Comparison of ENCODE assay signal across 14 cellular contexts in the genomic region with DNA sequence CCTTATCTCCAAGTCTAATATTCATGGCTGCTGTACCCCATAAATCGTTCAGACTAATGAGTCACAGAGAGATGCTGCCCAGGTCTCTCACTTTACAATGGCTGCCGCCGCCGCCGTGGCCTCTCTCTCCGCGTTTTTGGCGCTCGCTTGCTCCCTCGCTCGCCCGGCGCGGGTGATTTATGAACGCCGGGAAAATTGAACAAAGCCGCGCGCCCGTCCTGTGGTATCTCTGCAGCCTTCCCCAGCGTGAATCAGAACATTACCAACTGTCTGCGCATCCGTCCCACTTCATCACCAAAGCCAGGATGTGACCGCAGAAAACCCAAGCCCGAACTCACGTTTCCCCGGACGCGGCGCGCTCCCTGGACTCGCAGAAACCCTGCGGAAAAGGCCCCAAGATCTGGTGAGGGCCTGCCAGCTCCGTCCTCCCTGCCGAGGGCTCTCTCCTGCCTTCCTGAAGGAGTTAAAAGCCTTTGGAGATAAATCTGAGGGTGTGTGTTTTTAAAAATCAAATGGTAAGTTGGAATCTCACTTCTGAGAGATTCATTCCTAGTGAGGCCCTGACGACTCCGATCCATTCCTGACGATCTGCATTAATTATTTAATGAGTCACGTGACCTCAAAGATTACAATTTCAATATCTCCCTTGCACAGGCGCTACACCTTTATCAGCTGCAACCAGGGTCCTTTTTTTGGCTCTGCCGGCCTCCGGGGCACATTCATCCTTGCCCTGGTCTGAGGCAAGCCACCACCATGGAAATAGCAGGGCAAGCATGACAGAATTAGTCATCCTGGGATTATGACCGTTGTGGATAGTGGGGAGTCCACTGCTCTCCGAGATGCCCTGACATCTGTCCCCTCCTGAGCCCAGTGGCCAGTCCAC. TPM values are rescaled to one million over a fixed set of nuclear protein-coding genes. Genes with fewer than 3 reads are reported as not detected.
DNase-seq lines count a peak whose midpoint lies in the region; ATAC-seq, FAIRE-seq and TF ChIP-seq lines count a peak whose summit lies in the region.
"Had no signal": no experiment of that assay in that cellular context is flagged by ENCODE, and none has a peak within 500 bp of the region (broad histone marks: within the 10 kb centered on the region; RNA-seq: fewer than 3 reads in every experiment).

No MANE protein-coding gene starts in this region.

- POLR2A ChIA-PET in SK-N-SH (lab: Yijun Ruan, JAX) = no interaction called here
- POLR2A ChIA-PET in endothelial cell of umbilical vein (lab: Charles Lee) = interaction anchor here (0.5 to 0.8 kb wide), 2 partner anchors 55 to 932 kb away, joined by 3 to 6 read pairs; no protein-coding TSS in a partner anchor

- H3K9me2 ChIP-seq in SK-N-SH = no peaks in the 10 kb centered on the region

- H3K4me1 Mint-ChIP-seq in mesothelial cell of epicardium = peaks cover 100% of the 10 kb centered on the region
- no peaks in the 10 kb centered on the region for H3K4me1 Mint-ChIP-seq in activated CD4-positive, alpha-beta T cell treated with anti-CD3 and anti-CD28 coated beads, Interleukin-2, amount 10 ng/mL, durations not matched to agents 24 days and 14 days

- H3K27ac Mint-ChIP-seq in mesothelial cell of epicardium = peak overlapping the region; percentile 100
- H3K27ac Mint-ChIP-seq in activated CD4-positive, alpha-beta T cell treated with anti-CD3 and anti-CD28 coated beads, Interleukin-2, amount 10 ng/mL, durations not matched to agents 24 days and 14 days = no peak overlapping the region

- H3K9me3 Mint-ChIP-seq in mesothelial cell of epicardium = no peaks in the 10 kb centered on the region
- no peaks in the 10 kb centered on the region for H3K9me3 Mint-ChIP-seq in activated CD4-positive, alpha-beta T cell treated with anti-CD3 and anti-CD28 coated beads, Interleukin-2, amount 10 ng/mL, durations not matched to agents 24 days and 14 days

- no peaks in the 10 kb centered on the region for H3K9me3 ChIP-seq in SK-N-SH
- no peaks in the 10 kb centered on the region for H3K9me3 ChIP-seq in endothelial cell of umbilical vein (replicated peaks; ENCODE audit: control insufficient read depth, insufficient read depth, low read length)
- no peaks in the 10 kb centered on the region for H3K9me3 ChIP-seq in upper lobe of left lung
- H3K9me3 ChIP-seq: pancreas, SJCRH30 had no signal

- FAIRE-seq in endothelial cell of umbilical vein (lab: Jason Lieb, UNC) = peak; percentile 91
- no peak for FAIRE-seq in urothelium cell line (lab: Jason Lieb, UNC)
- FAIRE-seq: pancreas had no signal

- peak overlapping the region; percentile 88 for H3K4me3 Mint-ChIP-seq in mesothelial cell of epicardium
- no peak overlapping the region for H3K4me3 Mint-ChIP-seq in activated CD4-positive, alpha-beta T cell treated with anti-CD3 and anti-CD28 coated beads, Interleukin-2, amount 10 ng/mL, durations not matched to agents 24 days and 14 days

- H3K27me3 Mint-ChIP-seq in mesothelial cell of epicardium (ENCODE audit: low read depth) = no peaks in the 10 kb centered on the region
- H3K27me3 Mint-ChIP-seq in activated CD4-positive, alpha-beta T cell treated with anti-CD3 and anti-CD28 coated beads, Interleukin-2, amount 10 ng/mL, durations not matched to agents 24 days and 14 days = peaks cover 34% of the 10 kb centered on the region

- no peak for TF ChIP-seq RAD21 in SK-N-SH (IDR thresholded peaks at IDR 0.05; ENCODE audit: low read length)

- H3K36me3 ChIP-seq in SK-N-SH (replicated peaks in 1 of 2; ENCODE audit: control insufficient read depth in 1 of 2, insufficient read depth in 2 of 2, low read length in 1 of 2) (no peaks in the 10 kb centered on the region), endothelial cell of umbilical vein (ENCODE audit: control insufficient read depth in 2 of 2, extremely low read depth in 1 of 2, insufficient read depth in 2 of 2, low read length in 2 of 2) (peaks cover 0 to 11% of the 10 kb centered on the region in 2 experiments), upper lobe of left lung (no peaks in the 10 kb centered on the region)
- H3K36me3 ChIP-seq: pancreas, SJCRH30 had no signal

- peaks cover 94% of the 10 kb centered on the region for H3K27me3 ChIP-seq in SK-N-SH (ENCODE audit: insufficient read depth)
- H3K27me3 ChIP-seq in endothelial cell of umbilical vein (ENCODE audit: control insufficient read depth in 2 of 2, insufficient read depth in 2 of 2, low read length in 2 of 2) = no peaks in the 10 kb centered on the region
- no peaks in the 10 kb centered on the region for H3K27me3 ChIP-seq in upper lobe of left lung
- H3K27me3 ChIP-seq: SJCRH30 had no signal

- H3K4me3 ChIP-seq in SK-N-SH (ENCODE audit: low read depth in 2 of 2, low read length in 1 of 2) (no peak overlapping the region), endothelial cell of umbilical vein (replicated peaks in 1 of 3; ENCODE audit: insufficient read depth in 1 of 3, low read depth in 1 of 3, low read length in 3 of 3) (peak overlapping the region in 1 of 3 experiments; percentile 36), upper lobe of left lung (peak overlapping the region in 3 of 4 donors; percentile 18 to 41 (median 41))
- H3K4me3 ChIP-seq: GM23248, pancreas, SJCRH30 had no signal

- no TSS peak for BruUV-seq in endothelial cell of umbilical vein (replicated peaks; lab: Mats Ljungman, UMichigan)

- H4K20me1 ChIP-seq in SK-N-SH (ENCODE audit: insufficient read depth) (no peaks in the 10 kb centered on the region), endothelial cell of umbilical vein (replicated peaks; ENCODE audit: control insufficient read depth, extremely low read depth, insufficient read depth, low read length) (no peaks in the 10 kb centered on the region)

- H3K9ac ChIP-seq in SK-N-SH (no peak overlapping the region), endothelial cell of umbilical vein (replicated peaks; ENCODE audit: extremely low read depth, insufficient read depth, low read length) (peak overlapping the region; percentile 81)
- H3K9ac ChIP-seq: GM23248 had no signal

- H3K27ac ChIP-seq in SK-N-SH (ENCODE audit: low read depth in 2 of 2, low read length in 1 of 2) = no peak overlapping the region
- H3K27ac ChIP-seq in endothelial cell of umbilical vein (ENCODE audit: insufficient read depth, low read depth, low read length) = peak overlapping the region; percentile 96
- H3K27ac ChIP-seq in upper lobe of left lung = peak overlapping the region; percentile 84 to 97 (median 90)
- H3K27ac ChIP-seq: GM23248, pancreas had no signal

- H3K79me2 ChIP-seq in SK-N-SH (ENCODE audit: insufficient read depth) = no peaks in the 10 kb centered on the region
- H3K79me2 ChIP-seq in endothelial cell of umbilical vein (ENCODE audit: control insufficient read depth, insufficient read depth, low read length) = peaks cover 68% of the 10 kb centered on the region

- WGBS in SK-N-SH (ENCODE audit: low lambda C conversion rate) = 15% methylated on average over 44 of the region's 44 CpGs
- 43 to 56% methylated on average over 39 to 44 of the region's 44 CpGs for WGBS in upper lobe of left lung, 2 donors

- TF ChIP-seq CTCF in SK-N-SH (IDR thresholded peaks at IDR 0.05) (no peak), endothelial cell of umbilical vein (IDR thresholded peaks at IDR 0.05; ENCODE audit: extremely low read depth in 1 of 2, insufficient read depth in 1 of 2, low read depth in 1 of 2, low read length in 2 of 2) (no peak), mesothelial cell of epicardium (IDR thresholded peaks at IDR 0.05; ENCODE audit: unreplicated experiment) (no peak), upper lobe of left lung (IDR thresholded peaks at IDR 0.05) (no peak)

- ATAC-seq in SK-N-SH treated with all-trans-retinoic acid at 6 μM for 48 hours (no peak; the same call in 2 of the 3 replicates), upper lobe of left lung (ENCODE audit: low FRiP score in 2 of 2) (peak; percentile 48 to 91)

- CTCF ChIA-PET in SK-N-SH (lab: Yijun Ruan, JAX) (interaction anchor here (0.5 to 1.5 kb wide), 2 partner anchors 14 to 88 kb away, joined by 4 read pairs; no protein-coding TSS in a partner anchor), endothelial cell of umbilical vein (lab: Charles Lee) (interaction anchor here (0.9 to 1.4 kb wide), 2 partner anchors 9 to 27 kb away, joined by 3 read pairs; no protein-coding TSS in a partner anchor)

- intact Hi-C loops in endothelial cell of umbilical vein (cut with micrococcal nuclease) = loop anchor here (1.0 kb wide), 1 partner anchor 9 kb away; no protein-coding TSS in a partner anchor
- intact Hi-C loops in activated CD4-positive, alpha-beta T cell treated with anti-CD3 and anti-CD28 coated beads, Interleukin-2, amount 10 ng/mL, durations not matched to agents 24 days and 14 days (cut with micrococcal nuclease) = no loop called here

- TF ChIP-seq EP300 in SK-N-SH (IDR thresholded peaks at IDR 0.05; ENCODE audit: borderline replicate concordance in 1 of 2, low read depth in 1 of 2, low read length in 1 of 2) (no peak), upper lobe of left lung (IDR thresholded peaks at IDR 0.05) (no peak)

- DNase-seq in SK-N-SH (no peak), endothelial cell of umbilical vein (ENCODE audit: low read depth, low spot score) (peak; percentile 58), mesothelial cell of epicardium (ENCODE audit: low spot score in 2 of 2, unreplicated experiment in 2 of 2) (peak in 1 of 2 experiments; percentile 83), upper lobe of left lung (peak in 1 of 2 donors; percentile 89), urothelium cell line (ENCODE audit: low spot score) (no peak)
- DNase-seq in stimulated activated CD4-positive, alpha-beta T cell treated with anti-CD3 and anti-CD28 coated beads, Interleukin-4, amount 100 ng/mL, for 24 hours = no peak
- DNase-seq in activated CD4-positive, alpha-beta T cell treated with anti-CD3 and anti-CD28 coated beads, Interleukin-2, amount 10 ng/mL, durations not matched to agents 24 days and 14 days = no peak
- DNase-seq: 8988T; activated gamma-delta T cell; effector memory CD4-positive, alpha-beta T cell; GM23248; pancreas; SJCRH30 had no signal

- H3K36me3 Mint-ChIP-seq in mesothelial cell of epicardium = peaks cover 36% of the 10 kb centered on the region
- peaks cover under 1% of the 10 kb centered on the region for H3K36me3 Mint-ChIP-seq in activated CD4-positive, alpha-beta T cell treated with anti-CD3 and anti-CD28 coated beads, Interleukin-2, amount 10 ng/mL, durations not matched to agents 24 days and 14 days (ENCODE audit: low read depth)

- H3K9me1 ChIP-seq in endothelial cell of umbilical vein (replicated peaks; ENCODE audit: control insufficient read depth, extremely low read depth, insufficient read depth, low read length) = no peaks in the 10 kb centered on the region

- dilution Hi-C loops in endothelial cell of umbilical vein (cut with MboI; ENCODE audit: extremely low pct_ligation_motif_present, low sequenced_read_pairs) = no loop called here

- H3K4me1 ChIP-seq in SK-N-SH (ENCODE audit: control insufficient read depth in 1 of 2, insufficient read depth in 2 of 2, low read depth in 1 of 2, low read length in 1 of 2) = no peaks in the 10 kb centered on the region
- peaks cover 75% of the 10 kb centered on the region for H3K4me1 ChIP-seq in endothelial cell of umbilical vein (ENCODE audit: control insufficient read depth, extremely low read depth, insufficient read depth, low read length)
- H3K4me1 ChIP-seq in upper lobe of left lung = peaks cover 19 to 37% (median 20%) of the 10 kb centered on the region in 4 donors

- no peaks in the 10 kb centered on the region for H3F3A ChIP-seq in SK-N-SH (replicated peaks; ENCODE audit: insufficient read depth)

- H2AFZ ChIP-seq in SK-N-SH (ENCODE audit: low read depth) = no peak overlapping the region
- no peak overlapping the region for H2AFZ ChIP-seq in endothelial cell of umbilical vein (ENCODE audit: low read depth, low read length)
- H2AFZ ChIP-seq: GM23248 had no signal

- H3K4me2 ChIP-seq in SK-N-SH (no peak overlapping the region), endothelial cell of umbilical vein (ENCODE audit: insufficient read depth, low read length) (peak overlapping the region; percentile 92)

- no peak for TF ChIP-seq POLR2A in endothelial cell of umbilical vein (IDR thresholded peaks at IDR 0.05; ENCODE audit: low read depth, low read length)
- TF ChIP-seq POLR2A in upper lobe of left lung (IDR thresholded peaks at IDR 0.05) = peak in 1 of 4 donors; percentile 9

RNA-seq across cellular contexts. Expression of a gene that starts 6.2 kb away (rescaled TPM):
- not detected in 2 replicates for polyA plus RNA-seq in SK-N-SH (2012; rRNA removed)
- polyA plus RNA-seq in SK-N-SH (2012; cell fraction: cytosol; rRNA removed) = not detected in 2 replicates
- polyA plus RNA-seq in SK-N-SH (2012; cell fraction: nucleus; rRNA removed) = not detected in 2 replicates
- 7.5 and 8.1 TPM in 2 replicates for total RNA-seq in endothelial cell of umbilical vein
- polyA plus RNA-seq in endothelial cell of umbilical vein = 4.9 and 5.8 TPM in 2 replicates
- polyA plus RNA-seq in endothelial cell of umbilical vein (2011; cell fraction: cytosol; rRNA removed) = 5.1 and 5.7 TPM in 2 replicates
- 16.7 and 22.7 TPM in 2 replicates for polyA plus RNA-seq in endothelial cell of umbilical vein (2011; cell fraction: nucleus; rRNA removed)
- 10.9 and 15.8 TPM in 2 replicates for polyA plus RNA-seq in endothelial cell of umbilical vein (2012)
- 2.7 TPM in 2 replicates for polyA minus RNA-seq in endothelial cell of umbilical vein
- polyA minus RNA-seq in endothelial cell of umbilical vein (2011; cell fraction: cytosol; rRNA and poly(A)+ RNA removed) = not detected
- polyA minus RNA-seq in endothelial cell of umbilical vein (2011; cell fraction: nucleus; rRNA and poly(A)+ RNA removed) = 6.6 and 7.0 TPM in 2 replicates
- total RNA-seq in mesothelial cell of epicardium = 51.0 to 55.9 TPM (median 54.7 TPM) in 3 replicates
- 10 to 100 TPM in 1 of 6 donors, 1 to 10 TPM in 5; 1.5 to 10.5 (median 6.2) TPM for total RNA-seq in upper lobe of left lung
- not detected in 2 replicates for total RNA-seq in activated CD4-positive, alpha-beta T cell treated with anti-CD3 and anti-CD28 coated beads, Interleukin-2, amount 10 ng/mL, durations not matched to agents 24 days and 14 days

RNA-seq across cellular contexts. Expression of a gene that starts 19.1 kb away (rescaled TPM):
- not detected in 2 replicates for polyA plus RNA-seq in SK-N-SH (2012; rRNA removed)
- not detected in 2 replicates for polyA plus RNA-seq in SK-N-SH (2012; cell fraction: cytosol; rRNA removed)
- polyA plus RNA-seq in SK-N-SH (2012; cell fraction: nucleus; rRNA removed) = not detected in 2 replicates
- 18.8 and 21.4 TPM in 2 replicates for total RNA-seq in endothelial cell of umbilical vein
- 18.6 and 22.1 TPM in 2 replicates for polyA plus RNA-seq in endothelial cell of umbilical vein
- polyA plus RNA-seq in endothelial cell of umbilical vein (2011; cell fraction: cytosol; rRNA removed) = 15.7 and 18.5 TPM in 2 replicates
- 29.1 and 32.2 TPM in 2 replicates for polyA plus RNA-seq in endothelial cell of umbilical vein (2011; cell fraction: nucleus; rRNA removed)
- polyA plus RNA-seq in endothelial cell of umbilical vein (2012) = 19.5 and 28.4 TPM in 2 replicates
- 12.0 and 16.8 TPM in 2 replicates for polyA minus RNA-seq in endothelial cell of umbilical vein
- 1.3 TPM for polyA minus RNA-seq in endothelial cell of umbilical vein (2011; cell fraction: cytosol; rRNA and poly(A)+ RNA removed)
- polyA minus RNA-seq in endothelial cell of umbilical vein (2011; cell fraction: nucleus; rRNA and poly(A)+ RNA removed) = 10.0 and 11.6 TPM in 2 replicates
- total RNA-seq in mesothelial cell of epicardium = 128 to 133 TPM (median 133 TPM) in 3 replicates
- 10 to 100 TPM in 5 of 6 donors, 1 to 10 TPM in 1; 7.8 to 79.9 (median 16.9) TPM for total RNA-seq in upper lobe of left lung
- not detected in 2 replicates for total RNA-seq in activated CD4-positive, alpha-beta T cell treated with anti-CD3 and anti-CD28 coated beads, Interleukin-2, amount 10 ng/mL, durations not matched to agents 24 days and 14 days

RNA-seq across cellular contexts. Expression of a gene that starts 21.9 kb away (rescaled TPM):
- polyA plus RNA-seq in SK-N-SH (2012; rRNA removed) (not detected in 2 replicates), endothelial cell of umbilical vein (1.6 and 1.9 TPM in 2 replicates)
- polyA plus RNA-seq in SK-N-SH (2012; cell fraction: cytosol; rRNA removed) = not detected in 2 replicates
- not detected in 2 replicates for polyA plus RNA-seq in SK-N-SH (2012; cell fraction: nucleus; rRNA removed)
- total RNA-seq in endothelial cell of umbilical vein (2.2 and 2.3 TPM in 2 replicates), mesothelial cell of epicardium (30.3 to 33.9 TPM (median 30.8 TPM) in 3 replicates), upper lobe of left lung (1 to 10 TPM in 2 of 6 donors, under 1 TPM in 3, not detected in 1; 0.30 to 3.0 (median 0.86) TPM)
- polyA plus RNA-seq in endothelial cell of umbilical vein (2011; cell fraction: cytosol; rRNA removed) = 1.2 and 1.4 TPM in 2 replicates
- polyA plus RNA-seq in endothelial cell of umbilical vein (2011; cell fraction: nucleus; rRNA removed) = 4.1 and 4.8 TPM in 2 replicates
- polyA plus RNA-seq in endothelial cell of umbilical vein (2012) = 1.1 and 2.0 TPM in 2 replicates
- polyA minus RNA-seq in endothelial cell of umbilical vein = 0.68 and 0.98 TPM in 2 replicates
- not detected for polyA minus RNA-seq in endothelial cell of umbilical vein (2011; cell fraction: cytosol; rRNA and poly(A)+ RNA removed)
- 2.5 and 3.0 TPM in 2 replicates for polyA minus RNA-seq in endothelial cell of umbilical vein (2011; cell fraction: nucleus; rRNA and poly(A)+ RNA removed)
- total RNA-seq in activated CD4-positive, alpha-beta T cell treated with anti-CD3 and anti-CD28 coated beads, Interleukin-2, amount 10 ng/mL, durations not matched to agents 24 days and 14 days = not detected in 2 replicates
- total RNA-seq: GM23248 had no signal
- polyA plus RNA-seq: GM23248 had no signal

RNA-seq across cellular contexts. Expression of a gene that starts 23.2 kb away (rescaled TPM):
- not detected in 2 replicates for polyA plus RNA-seq in SK-N-SH (2012; rRNA removed)
- not detected in 2 replicates for polyA plus RNA-seq in SK-N-SH (2012; cell fraction: cytosol; rRNA removed)
- polyA plus RNA-seq in SK-N-SH (2012; cell fraction: nucleus; rRNA removed) = not detected in 2 replicates
- 17.9 and 20.7 TPM in 2 replicates for total RNA-seq in endothelial cell of umbilical vein
- 7.8 and 10.0 TPM in 2 replicates for polyA plus RNA-seq in endothelial cell of umbilical vein
- 5.0 and 6.7 TPM in 2 replicates for polyA plus RNA-seq in endothelial cell of umbilical vein (2011; cell fraction: cytosol; rRNA removed)
- polyA plus RNA-seq in endothelial cell of umbilical vein (2011; cell fraction: nucleus; rRNA removed) = 15.6 and 19.9 TPM in 2 replicates
- 6.1 and 6.2 TPM in 2 replicates for polyA plus RNA-seq in endothelial cell of umbilical vein (2012)
- 6.1 and 6.7 TPM in 2 replicates for polyA minus RNA-seq in endothelial cell of umbilical vein
- polyA minus RNA-seq in endothelial cell of umbilical vein (2011; cell fraction: cytosol; rRNA and poly(A)+ RNA removed) = not detected
- 8.4 and 18.0 TPM in 2 replicates for polyA minus RNA-seq in endothelial cell of umbilical vein (2011; cell fraction: nucleus; rRNA and poly(A)+ RNA removed)
- 43.7 to 45.6 TPM (median 44.4 TPM) in 3 replicates for total RNA-seq in mesothelial cell of epicardium
- 1 to 10 TPM in 4 of 6 donors, under 1 TPM in 1, not detected in 1; 0.61 to 8.4 (median 4.0) TPM for total RNA-seq in upper lobe of left lung
- not detected in 2 replicates for total RNA-seq in activated CD4-positive, alpha-beta T cell treated with anti-CD3 and anti-CD28 coated beads, Interleukin-2, amount 10 ng/mL, durations not matched to agents 24 days and 14 days

RNA-seq across cellular contexts. Expression of a gene that starts 28.0 kb away (rescaled TPM):
- polyA plus RNA-seq in SK-N-SH (2012; rRNA removed) (0.15 TPM in 1 of 2 replicates, not detected in the other), endothelial cell of umbilical vein (4.2 and 4.7 TPM in 2 replicates)
- polyA plus RNA-seq in SK-N-SH (2012; cell fraction: cytosol; rRNA removed) = not detected in 2 replicates
- not detected in 2 replicates for polyA plus RNA-seq in SK-N-SH (2012; cell fraction: nucleus; rRNA removed)
- total RNA-seq in endothelial cell of umbilical vein (12.0 and 14.0 TPM in 2 replicates), mesothelial cell of epicardium (197 to 209 TPM (median 201 TPM) in 3 replicates), upper lobe of left lung (10 to 100 TPM in 1 of 6 donors, 1 to 10 TPM in 3, under 1 TPM in 2; 0.20 to 11.4 (median 3.5) TPM)
- 1.5 and 2.4 TPM in 2 replicates for polyA plus RNA-seq in endothelial cell of umbilical vein (2011; cell fraction: cytosol; rRNA removed)
- 14.0 and 14.1 TPM in 2 replicates for polyA plus RNA-seq in endothelial cell of umbilical vein (2011; cell fraction: nucleus; rRNA removed)
- 4.6 and 5.6 TPM in 2 replicates for polyA plus RNA-seq in endothelial cell of umbilical vein (2012)
- polyA minus RNA-seq in endothelial cell of umbilical vein = 1.6 and 2.0 TPM in 2 replicates
- not detected for polyA minus RNA-seq in endothelial cell of umbilical vein (2011; cell fraction: cytosol; rRNA and poly(A)+ RNA removed)
- polyA minus RNA-seq in endothelial cell of umbilical vein (2011; cell fraction: nucleus; rRNA and poly(A)+ RNA removed) = 7.1 and 20.1 TPM in 2 replicates
- not detected in 2 replicates for total RNA-seq in activated CD4-positive, alpha-beta T cell treated with anti-CD3 and anti-CD28 coated beads, Interleukin-2, amount 10 ng/mL, durations not matched to agents 24 days and 14 days

Comparison
In these comparisons a context has a peak if more than half of its experiments do, and no peak if none do; other contexts are left out.
1. H3K27ac ChIP-seq: peak in endothelial cell of umbilical vein (single experiment) and upper lobe of left lung (4 of 4); none in SK-N-SH (0 of 2).
2. H3K4me3 ChIP-seq: peak in upper lobe of left lung (3 of 4); none in SK-N-SH (0 of 2).